In genomic region chr11:1522081-1522424, GRCh38 we compare ENCODE assay signal across 18 cellular contexts.
DNase-seq lines count a peak whose midpoint lies in the region; ATAC-seq and TF ChIP-seq lines count a peak whose summit lies in the region.
"Had no signal": no experiment of that assay in that cellular context is flagged by ENCODE, and none has a peak within 500 bp of the region (broad histone marks: within the 10 kb centered on the region; RNA-seq: fewer than 3 reads in every experiment).

No MANE protein-coding gene starts in this region.

- peak overlapping the region; percentile 38 to 80 for H3K27ac Mint-ChIP-seq in effector memory CD8-positive, alpha-beta T cell
- H3K27ac Mint-ChIP-seq: T-helper 2 cell treated with Interferon-gamma antibody and Interleukin-4, amounts not matched to agents 5 μg/mL and 100 μg/mL, for 36 hours had no signal

- H3K36me3 Mint-ChIP-seq in effector memory CD8-positive, alpha-beta T cell (ENCODE audit: insufficient read depth): peaks cover 26% of the 10 kb centered on the region

- H3K27me3 Mint-ChIP-seq in effector memory CD8-positive, alpha-beta T cell: no peaks in the 10 kb centered on the region

- no peak for DNase-seq in effector memory CD8-positive, alpha-beta T cell
- no peak for DNase-seq in substantia nigra (lab: John Stamatoyannopoulos, UW)
- DNase-seq in DMS 273 treated with DMSO at 0.1 percent for 48 hours (lab: John Stamatoyannopoulos, UW): no peak
- DNase-seq in stimulated activated naive CD4-positive, alpha-beta T cell treated with Interleukin-2 at 50 U/mL for 16 hours (lab: John Stamatoyannopoulos, UW): no peak
- DNase-seq: activated CD4-positive, CD25-positive, alpha-beta regulatory T cell treated with anti-CD3 and anti-CD28 coated beads, Interleukin-2, amount 50 U/mL, for 72 hours; activated gamma-delta T cell treated with Interleukin-2 at 50 U/mL for 16 hours; Calu3; NCI-H1105; SHP77; stimulated activated naive CD4-positive, alpha-beta T cell had no signal

- ATAC-seq in GM18868 (IDR thresholded peaks at IDR 0.05; ENCODE audit: unreplicated experiment) (peak; percentile 25), GM21423 (IDR thresholded peaks at IDR 0.05; ENCODE audit: unreplicated experiment) (peak; percentile 20), HG03135 (IDR thresholded peaks at IDR 0.05; ENCODE audit: unreplicated experiment) (peak; percentile 35), SK-N-SH treated with all-trans-retinoic acid at 6 μM for 48 hours (no peak)
- ATAC-seq in effector memory CD8-positive, alpha-beta T cell (replicated peaks): peak; percentile 3
- ATAC-seq: pancreas had no signal

- H3K4me1 Mint-ChIP-seq in effector memory CD8-positive, alpha-beta T cell (ENCODE audit: low read depth in 2 of 2): peaks cover 57 to 65% of the 10 kb centered on the region in 2 donors

- H3K4me3 Mint-ChIP-seq in effector memory CD8-positive, alpha-beta T cell: no peak overlapping the region
- H3K4me3 Mint-ChIP-seq: T-helper 2 cell treated with Interferon-gamma antibody and Interleukin-4, amounts not matched to agents 5 μg/mL and 100 μg/mL, for 36 hours had no signal

- no peak overlapping the region for H3K27ac ChIP-seq in substantia nigra (ENCODE audit: low read depth, low read length, poor library complexity, severe bottlenecking)
- H3K27ac ChIP-seq: HL-60, KMS-11, pancreas had no signal

- no peaks in the 10 kb centered on the region for H3K9me3 Mint-ChIP-seq in effector memory CD8-positive, alpha-beta T cell
- H3K9me3 Mint-ChIP-seq: T-helper 2 cell treated with Interferon-gamma antibody and Interleukin-4, amounts not matched to agents 5 μg/mL and 100 μg/mL, for 36 hours had no signal

TF ChIP-seq in SK-N-SH treated with all-trans-retinoic acid at 6 μM for 48 hours, 23 proteins besides CTCF, POLR2A, EP300 and RAD21:
- TF ChIP-seq CREB5 (CRISPR knock-in tag; IDR thresholded peaks at IDR 0.05; ENCODE audit: low read depth) (no peak), POU6F1 (CRISPR knock-in tag; IDR thresholded peaks at IDR 0.05; ENCODE audit: borderline replicate concordance, low read depth) (no peak), RARB (CRISPR knock-in tag; IDR thresholded peaks at IDR 0.05) (no peak), PPARA (CRISPR knock-in tag; IDR thresholded peaks at IDR 0.05; ENCODE audit: borderline replicate concordance) (no peak), ZNF70 (CRISPR knock-in tag; IDR thresholded peaks at IDR 0.05) (no peak), SNAI2 (CRISPR knock-in tag; IDR thresholded peaks at IDR 0.05) (no peak), CSDC2 (CRISPR knock-in tag; IDR thresholded peaks at IDR 0.05) (no peak), ZNF8 (CRISPR knock-in tag; IDR thresholded peaks at IDR 0.05) (no peak), ZFP3 (CRISPR knock-in tag; IDR thresholded peaks at IDR 0.05) (no peak), OSR1 (CRISPR knock-in tag; IDR thresholded peaks at IDR 0.05) (no peak), ISL1 (CRISPR knock-in tag; IDR thresholded peaks at IDR 0.05) (no peak), ZC3H10 (CRISPR knock-in tag; IDR thresholded peaks at IDR 0.05) (no peak), ARNTL (CRISPR knock-in tag; IDR thresholded peaks at IDR 0.05; ENCODE audit: borderline replicate concordance, low read depth) (no peak), ZFP30 (CRISPR knock-in tag; IDR thresholded peaks at IDR 0.05) (no peak), ZNF565 (CRISPR knock-in tag; conservative IDR thresholded peaks at IDR 0.05; ENCODE audit: low read depth) (no peak)
- TF ChIP-seq, protein P1, sequence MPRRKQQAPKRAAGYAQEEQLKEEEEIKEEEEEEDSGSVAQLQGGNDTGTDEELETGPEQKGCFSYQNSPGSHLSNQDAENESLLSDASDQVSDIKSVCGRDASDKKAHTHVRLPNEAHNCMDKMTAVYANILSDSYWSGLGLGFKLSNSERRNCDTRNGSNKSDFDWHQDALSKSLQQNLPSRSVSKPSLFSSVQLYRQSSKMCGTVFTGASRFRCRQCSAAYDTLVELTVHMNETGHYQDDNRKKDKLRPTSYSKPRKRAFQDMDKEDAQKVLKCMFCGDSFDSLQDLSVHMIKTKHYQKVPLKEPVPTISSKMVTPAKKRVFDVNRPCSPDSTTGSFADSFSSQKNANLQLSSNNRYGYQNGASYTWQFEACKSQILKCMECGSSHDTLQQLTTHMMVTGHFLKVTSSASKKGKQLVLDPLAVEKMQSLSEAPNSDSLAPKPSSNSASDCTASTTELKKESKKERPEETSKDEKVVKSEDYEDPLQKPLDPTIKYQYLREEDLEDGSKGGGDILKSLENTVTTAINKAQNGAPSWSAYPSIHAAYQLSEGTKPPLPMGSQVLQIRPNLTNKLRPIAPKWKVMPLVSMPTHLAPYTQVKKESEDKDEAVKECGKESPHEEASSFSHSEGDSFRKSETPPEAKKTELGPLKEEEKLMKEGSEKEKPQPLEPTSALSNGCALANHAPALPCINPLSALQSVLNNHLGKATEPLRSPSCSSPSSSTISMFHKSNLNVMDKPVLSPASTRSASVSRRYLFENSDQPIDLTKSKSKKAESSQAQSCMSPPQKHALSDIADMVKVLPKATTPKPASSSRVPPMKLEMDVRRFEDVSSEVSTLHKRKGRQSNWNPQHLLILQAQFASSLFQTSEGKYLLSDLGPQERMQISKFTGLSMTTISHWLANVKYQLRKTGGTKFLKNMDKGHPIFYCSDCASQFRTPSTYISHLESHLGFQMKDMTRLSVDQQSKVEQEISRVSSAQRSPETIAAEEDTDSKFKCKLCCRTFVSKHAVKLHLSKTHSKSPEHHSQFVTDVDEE (CRISPR knock-in tag; IDR thresholded peaks at IDR 0.05): no peak
- TF ChIP-seq, protein P2, sequence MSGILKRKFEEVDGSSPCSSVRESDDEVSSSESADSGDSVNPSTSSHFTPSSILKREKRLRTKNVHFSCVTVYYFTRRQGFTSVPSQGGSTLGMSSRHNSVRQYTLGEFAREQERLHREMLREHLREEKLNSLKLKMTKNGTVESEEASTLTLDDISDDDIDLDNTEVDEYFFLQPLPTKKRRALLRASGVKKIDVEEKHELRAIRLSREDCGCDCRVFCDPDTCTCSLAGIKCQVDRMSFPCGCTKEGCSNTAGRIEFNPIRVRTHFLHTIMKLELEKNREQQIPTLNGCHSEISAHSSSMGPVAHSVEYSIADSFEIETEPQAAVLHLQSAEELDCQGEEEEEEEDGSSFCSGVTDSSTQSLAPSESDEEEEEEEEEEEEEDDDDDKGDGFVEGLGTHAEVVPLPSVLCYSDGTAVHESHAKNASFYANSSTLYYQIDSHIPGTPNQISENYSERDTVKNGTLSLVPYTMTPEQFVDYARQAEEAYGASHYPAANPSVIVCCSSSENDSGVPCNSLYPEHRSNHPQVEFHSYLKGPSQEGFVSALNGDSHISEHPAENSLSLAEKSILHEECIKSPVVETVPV (CRISPR knock-in tag; IDR thresholded peaks at IDR 0.05): no peak
